ENCODE assay signal across 14 cellular contexts in genomic region chr14:99118046-99118721, GRCh38.
DNase-seq lines count a peak whose midpoint lies in the region; ATAC-seq, FAIRE-seq and TF ChIP-seq lines count a peak whose summit lies in the region.
"Had no signal": no experiment of that assay in that cellular context is flagged by ENCODE, and none has a peak within 500 bp of the region (broad histone marks: within the 10 kb centered on the region; RNA-seq: fewer than 3 reads in every experiment).

No MANE protein-coding gene starts in this region.

- POLR2A ChIA-PET in HepG2 (lab: Yijun Ruan, JAX), result no interaction called here

- no peaks in the 10 kb centered on the region for H4K20me1 ChIP-seq in HepG2 (ENCODE audit: insufficient read depth, low read length)

- H3K4me3 ChIP-seq in iPS-15b (ENCODE audit: low read depth, low read length) (peak overlapping the region; percentile 37), vagina (no peak overlapping the region), HepG2 (replicated peaks in 1 of 3; ENCODE audit: insufficient read depth in 1 of 3, low read depth in 2 of 3, low read length in 3 of 3) (no peak overlapping the region)
- H3K4me3 ChIP-seq: thyroid gland had no signal

- no peaks in the 10 kb centered on the region for H3K9me3 Mint-ChIP-seq in activated CD8-positive, alpha-beta memory T cell treated with anti-CD3 and anti-CD28 coated beads, Interleukin-2, amount 10 ng/mL, durations not matched to agents 7 days and 5 days (ENCODE audit: low read depth)

- H3K27me3 ChIP-seq in iPS-15b (ENCODE audit: control insufficient read depth, insufficient read depth, low read length) (peaks cover 9% of the 10 kb centered on the region), vagina (no peaks in the 10 kb centered on the region), HepG2 (ENCODE audit: control insufficient read depth in 1 of 2, insufficient read depth in 2 of 2, low read length in 2 of 2) (peaks cover 0 to 4% of the 10 kb centered on the region in 2 experiments; a peak in 2 of 5 replicates)
- H3K27me3 ChIP-seq: thyroid gland had no signal

- ATAC-seq in activated CD8-positive, alpha-beta memory T cell treated with anti-CD3 and anti-CD28 coated beads, Interleukin-2, amount 10 ng/mL, durations not matched to agents 7 days and 5 days, result no peak
- no peak for ATAC-seq in activated CD4-positive, CD25-positive, alpha-beta regulatory T cell treated with anti-CD3 and anti-CD28 coated beads, Interleukin-2, amount 50 U/mL, for 24 hours
- ATAC-seq in HepG2, result no peak

- no peaks in the 10 kb centered on the region for H3K79me2 ChIP-seq in HepG2 (ENCODE audit: insufficient read depth, low read length)

- H3K27ac Mint-ChIP-seq in activated CD8-positive, alpha-beta memory T cell treated with anti-CD3 and anti-CD28 coated beads, Interleukin-2, amount 10 ng/mL, durations not matched to agents 7 days and 5 days, result no peak overlapping the region
- H3K27ac Mint-ChIP-seq: T-helper 2 cell treated with Interferon-gamma antibody and Interleukin-4, amounts not matched to agents 5 μg/mL and 100 μg/mL, for 36 hours had no signal

- no peak for FAIRE-seq in HepG2 (lab: Jason Lieb, UNC)

- TF ChIP-seq RAD21 in HepG2 (CRISPR knock-in tag; IDR thresholded peaks at IDR 0.05), result no peak

- no peak overlapping the region for H3K4me2 ChIP-seq in HepG2 (ENCODE audit: low read depth, low read length)

- TF ChIP-seq POLR2A in vagina (IDR thresholded peaks at IDR 0.05) (no peak), HepG2 (IDR thresholded peaks at IDR 0.05; ENCODE audit: insufficient read depth in 1 of 2, low read depth in 2 of 2, low read length in 2 of 2) (no peak)

- in situ Hi-C loops in HepG2 (cut with HindIII; ENCODE audit: extremely low pct_ligation_motif_present, low pct_unique_long_range_greater_than_20kb), result no loop called here

- no peaks in the 10 kb centered on the region for H3K9me3 ChIP-seq in iPS-15b (ENCODE audit: control insufficient read depth, insufficient read depth, low read length)
- no peaks in the 10 kb centered on the region for H3K9me3 ChIP-seq in vagina
- H3K9me3 ChIP-seq in HepG2 (ENCODE audit: low read length), result no peaks in the 10 kb centered on the region
- H3K9me3 ChIP-seq: thyroid gland had no signal

- TF ChIP-seq CTCF in vagina (IDR thresholded peaks at IDR 0.05) (no peak), HepG2 (CRISPR knock-in tag; IDR thresholded peaks at IDR 0.05) (no peak)

- H3K36me3 ChIP-seq in iPS-15b (ENCODE audit: control insufficient read depth, insufficient read depth, low read length) (no peaks in the 10 kb centered on the region), vagina (no peaks in the 10 kb centered on the region), HepG2 (replicated peaks in 1 of 2; ENCODE audit: control insufficient read depth in 1 of 2, insufficient read depth in 2 of 2, low read length in 2 of 2) (no peaks in the 10 kb centered on the region)
- H3K36me3 ChIP-seq: thyroid gland had no signal

- BruUV-seq in HepG2 (replicated peaks; lab: Mats Ljungman, UMichigan), result no TSS peak

- intact Hi-C loops in vagina (cut with DNase I) (no loop called here), HepG2 (cut with micrococcal nuclease; ENCODE audit: unreplicated experiment) (no loop called here)

- no peak overlapping the region for H2AFZ ChIP-seq in HepG2 (ENCODE audit: low read length)

- H3K4me1 ChIP-seq in iPS-15b (ENCODE audit: control insufficient read depth, insufficient read depth, low read length) (peaks cover 3% of the 10 kb centered on the region), vagina (peaks cover 8% of the 10 kb centered on the region), HepG2 (ENCODE audit: insufficient read depth, low read length) (no peaks in the 10 kb centered on the region)

- H3K9ac ChIP-seq in iPS-15b (ENCODE audit: low read depth, low read length), result no peak overlapping the region
- H3K9ac ChIP-seq in HepG2 (ENCODE audit: insufficient read depth, low read depth, low read length), result no peak overlapping the region

- H3K27ac ChIP-seq in vagina (no peak overlapping the region), HepG2 (ENCODE audit: extremely low read length, insufficient read depth, low read length) (no peak overlapping the region)
- H3K27ac ChIP-seq: thyroid gland had no signal

- TF ChIP-seq EP300 in HepG2 (IDR thresholded peaks at IDR 0.05; ENCODE audit: low read depth in 2 of 2, low read length in 2 of 2) (no peak), HepG2 (CRISPR knock-in tag; IDR thresholded peaks at IDR 0.05; ENCODE audit: borderline replicate concordance) (no peak)

- CTCF ChIA-PET in activated CD8-positive, alpha-beta memory T cell treated with anti-CD3 and anti-CD28 coated beads, Interleukin-2, amount 10 ng/mL, durations not matched to agents 7 days and 5 days (lab: Charles Lee), result no interaction called here
- CTCF ChIA-PET in HepG2 (lab: Yijun Ruan, JAX; ENCODE audit: low intra/inter-chr PET ratio, low total read pairs), result no interaction called here

- no peaks in the 10 kb centered on the region for H3K36me3 Mint-ChIP-seq in activated CD8-positive, alpha-beta memory T cell treated with anti-CD3 and anti-CD28 coated beads, Interleukin-2, amount 10 ng/mL, durations not matched to agents 7 days and 5 days

- peaks cover 4% of the 10 kb centered on the region for H3K4me1 Mint-ChIP-seq in activated CD8-positive, alpha-beta memory T cell treated with anti-CD3 and anti-CD28 coated beads, Interleukin-2, amount 10 ng/mL, durations not matched to agents 7 days and 5 days
- H3K4me1 Mint-ChIP-seq: central memory CD8-positive, alpha-beta T cell had no signal

- H3K4me3 Mint-ChIP-seq in activated CD8-positive, alpha-beta memory T cell treated with anti-CD3 and anti-CD28 coated beads, Interleukin-2, amount 10 ng/mL, durations not matched to agents 7 days and 5 days, result no peak overlapping the region
- H3K4me3 Mint-ChIP-seq: central memory CD8-positive, alpha-beta T cell; T-helper 2 cell treated with Interferon-gamma antibody and Interleukin-4, amounts not matched to agents 5 μg/mL and 100 μg/mL, for 36 hours had no signal

- peaks cover 19% of the 10 kb centered on the region for H3K27me3 Mint-ChIP-seq in activated CD8-positive, alpha-beta memory T cell treated with anti-CD3 and anti-CD28 coated beads, Interleukin-2, amount 10 ng/mL, durations not matched to agents 7 days and 5 days
- H3K27me3 Mint-ChIP-seq: central memory CD8-positive, alpha-beta T cell had no signal

- DNase-seq in stimulated activated CD4-positive, alpha-beta T cell treated with anti-CD3 and anti-CD28 coated beads, Interleukin-15, amount 100 ng/mL, for 24 hours, result peak; percentile 30
- no peak for DNase-seq in stimulated activated CD4-positive, alpha-beta T cell treated with anti-CD3 and anti-CD28 coated beads, Interleukin-4, amount 100 ng/mL, for 1 hour
- DNase-seq in activated CD8-positive, alpha-beta memory T cell treated with anti-CD3 and anti-CD28 coated beads, Interleukin-2, amount 10 ng/mL, durations not matched to agents 7 days and 5 days, result peak; percentile 25
- peak; percentile 58 to 72 for DNase-seq in vagina (ENCODE audit: extremely low spot score in 2 of 2)
- DNase-seq in NK-92 treated with Interleukin-12 subunit alpha and Interleukin-12 subunit beta, amount 100 ng/mL, for 24 hours (lab: John Stamatoyannopoulos, UW), result no peak
- no peak for DNase-seq in HepG2 (ENCODE audit: low spot score)
- DNase-seq: foreskin fibroblast, IMR-90, NCI-H2029, thyroid gland had no signal

- WGBS in HepG2 (ENCODE audit: low lambda C conversion rate), result 69% methylated on average over 32 of the region's 53 CpGs

TF ChIP-seq in HepG2, 621 proteins besides CTCF, POLR2A, EP300 and RAD21:
- no peak for TF ChIP-seq HHEX (CRISPR knock-in tag; IDR thresholded peaks at IDR 0.05)
- TF ChIP-seq TRIM24 (CRISPR knock-in tag; IDR thresholded peaks at IDR 0.05), result no peak
- no peak for TF ChIP-seq ZNF839 (CRISPR knock-in tag; IDR thresholded peaks at IDR 0.05; ENCODE audit: borderline replicate concordance)
- no peak for TF ChIP-seq ZNF749 (CRISPR knock-in tag; IDR thresholded peaks at IDR 0.05; ENCODE audit: borderline replicate concordance)
- no peak for TF ChIP-seq ZMYM3 (CRISPR knock-in tag; IDR thresholded peaks at IDR 0.05)
- TF ChIP-seq SNAI1 (CRISPR knock-in tag; IDR thresholded peaks at IDR 0.05; ENCODE audit: borderline replicate concordance), result no peak
- TF ChIP-seq ZNF280D (CRISPR knock-in tag; IDR thresholded peaks at IDR 0.05), result no peak
- no peak for TF ChIP-seq POLR2G (IDR thresholded peaks at IDR 0.05; ENCODE audit: low read depth, low read length)
- TF ChIP-seq ZNF883 (CRISPR knock-in tag; IDR thresholded peaks at IDR 0.05; ENCODE audit: not compliant biosample characterization), result no peak
- no peak for TF ChIP-seq PLRG1 (conservative IDR thresholded peaks at IDR 0.05)
- TF ChIP-seq MAFG (CRISPR knock-in tag; IDR thresholded peaks at IDR 0.05), result no peak

Comparison
In these comparisons a context has a peak if more than half of its experiments do, and no peak if none do; other contexts are left out.
1. DNase-seq: peak in stimulated activated CD4-positive, alpha-beta T cell treated with anti-CD3 and anti-CD28 coated beads, Interleukin-15, amount 100 ng/mL, for 24 hours (single experiment), activated CD8-positive, alpha-beta memory T cell treated with anti-CD3 and anti-CD28 coated beads, Interleukin-2, amount 10 ng/mL, durations not matched to agents 7 days and 5 days (single experiment) and vagina (2 of 2); none in stimulated activated CD4-positive, alpha-beta T cell treated with anti-CD3 and anti-CD28 coated beads, Interleukin-4, amount 100 ng/mL, for 1 hour (single experiment), NK-92 treated with Interleukin-12 subunit alpha and Interleukin-12 subunit beta, amount 100 ng/mL, for 24 hours (single experiment) and HepG2 (single experiment).